ENCODE assay signal across 23 cellular contexts in the genomic region with DNA sequence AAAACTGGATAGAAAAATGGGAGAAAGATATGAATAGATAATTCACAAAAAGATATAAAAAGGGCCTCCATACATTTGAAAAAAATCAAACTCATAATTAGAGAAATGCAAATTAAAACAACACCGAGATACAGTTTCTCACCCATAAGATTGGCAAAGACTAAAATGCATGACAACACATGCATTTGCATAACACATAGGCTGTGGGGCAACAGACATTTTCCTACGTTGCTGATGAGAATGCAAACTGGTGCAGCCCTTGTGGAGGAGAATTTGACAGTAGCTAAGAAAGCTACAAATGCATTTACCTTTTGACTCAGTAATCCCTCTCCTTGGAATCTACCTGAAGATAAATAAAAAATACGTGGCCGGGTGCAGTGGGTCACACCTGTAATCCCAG. TPM values are rescaled to one million over a fixed set of nuclear protein-coding genes. Genes with fewer than 3 reads are reported as not detected.
"Had no signal": no experiment of that assay in that cellular context is flagged by ENCODE, and none has a peak within 500 bp of the region (broad histone marks: within the 10 kb centered on the region; RNA-seq: fewer than 3 reads in every experiment).

No MANE protein-coding gene starts in this region.

- H3K4me1 Mint-ChIP-seq: immature natural killer cell had no signal

- H3K36me3 ChIP-seq: heart left ventricle, neural progenitor cell, pancreas, stomach had no signal

- H3K4me3 Mint-ChIP-seq: dendritic cell treated with granulocyte-macrophage colony-stimulating factor and Interleukin-4, amounts not matched to agents 40 ng/mL and 50 ng/mL, for 4 days; immature natural killer cell; natural killer cell treated with Interleukin-12 subunit alpha and Interleukin-12 subunit beta and Interleukin-15 and Interleukin-18, amount 100 ng/mL, for 72 hours; neural progenitor cell; type B pancreatic cell had no signal

- H3K36me3 Mint-ChIP-seq: immature natural killer cell; natural killer cell treated with Interleukin-12 subunit alpha and Interleukin-12 subunit beta and Interleukin-15 and Interleukin-18, amount 100 ng/mL, for 72 hours; neural progenitor cell; type B pancreatic cell had no signal

- H3K4me3 ChIP-seq: heart left ventricle, lung, neural progenitor cell, pancreas, stomach had no signal

- H3K27ac ChIP-seq: heart left ventricle, neural progenitor cell, pancreas, stomach had no signal

- H3K27me3 ChIP-seq: neural progenitor cell, pancreas, stomach had no signal

- H3K9me3 ChIP-seq: heart left ventricle, pancreas, stomach had no signal

- H3K9ac ChIP-seq: neural progenitor cell had no signal

- H3K27ac Mint-ChIP-seq: dendritic cell treated with granulocyte-macrophage colony-stimulating factor and Interleukin-4, amounts not matched to agents 40 ng/mL and 50 ng/mL, for 4 days; immature natural killer cell; natural killer cell treated with Interleukin-12 subunit alpha and Interleukin-12 subunit beta and Interleukin-15 and Interleukin-18, amount 100 ng/mL, for 72 hours; neural progenitor cell; progenitor cell of endocrine pancreas; type B pancreatic cell had no signal

- H3K9me3 Mint-ChIP-seq: dendritic cell treated with granulocyte-macrophage colony-stimulating factor and Interleukin-4, amounts not matched to agents 40 ng/mL and 50 ng/mL, for 4 days; immature natural killer cell; natural killer cell treated with Interleukin-12 subunit alpha and Interleukin-12 subunit beta and Interleukin-15 and Interleukin-18, amount 100 ng/mL, for 72 hours; neural progenitor cell; type B pancreatic cell had no signal

- H3K4me1 ChIP-seq: neural progenitor cell, stomach had no signal

- DNase-seq: erythroblast; foreskin melanocyte; heart left ventricle; immature natural killer cell; left ventricle myocardium superior; mesenchymal stem cell; midbrain; nucleus accumbens; pancreas; right cardiac atrium; small intestine; stimulated activated CD4-positive, alpha-beta T cell treated with anti-CD3 and anti-CD28 coated beads, Interleukin-12 subunit alpha, Interleukin-12 subunit beta, amount 100 ng/mL, for 4 hours; stimulated activated naive CD4-positive, alpha-beta T cell; stomach; substantia nigra had no signal

RNA-seq across cellular contexts. Expression of gene TMEM40, which starts 26.0 kb away (rescaled TPM):
- total RNA-seq: endothelial cell of umbilical vein; glomerular endothelial cell; natural killer cell treated with Interleukin-12 subunit alpha and Interleukin-12 subunit beta and Interleukin-15 and Interleukin-18, amount 100 ng/mL, for 72 hours; pancreas; progenitor cell of endocrine pancreas; stomach had no signal
- polyA plus RNA-seq: endothelial cell of umbilical vein had no signal
